1 cellular context compared by ENCODE assay signal in genomic region chr10:49138361-49138891, GRCh38.
TF ChIP-seq lines count a peak whose summit lies in the region.

No MANE protein-coding gene starts in this region.

TF ChIP-seq in WTC11, 78 proteins besides CTCF, POLR2A, EP300 and RAD21 (continued from another document):
- no peak for TF ChIP-seq STAT6 (CRISPR knock-in tag; conservative IDR thresholded peaks at IDR 0.05; ENCODE audit: low read depth)
- TF ChIP-seq USF1 (CRISPR knock-in tag; IDR thresholded peaks at IDR 0.05), result no peak
TF ChIP-seq in WTC11: peak in this region for 0.
